Comparison of ENCODE assay signal across 17 cellular contexts in genomic region chr9:135023389-135023788, GRCh38.
DNase-seq lines count a peak whose midpoint lies in the region; ATAC-seq and TF ChIP-seq lines count a peak whose summit lies in the region.
"Had no signal": no experiment of that assay in that cellular context is flagged by ENCODE, and none has a peak within 500 bp of the region (broad histone marks: within the 10 kb centered on the region; RNA-seq: fewer than 3 reads in every experiment).

No MANE protein-coding gene starts in this region.

- no peaks in the 10 kb centered on the region for H3K4me1 ChIP-seq in mesendoderm (ENCODE audit: control insufficient read depth, low read depth, low read length)

- no peak overlapping the region for H3K23ac ChIP-seq in mesendoderm (ENCODE audit: low read length)

- no peak overlapping the region for H3K4ac ChIP-seq in mesendoderm (ENCODE audit: low read depth, low read length)

- H2BK5ac ChIP-seq in mesendoderm (ENCODE audit: low read length): no peak overlapping the region

- no peak overlapping the region for H2AK5ac ChIP-seq in mesendoderm (ENCODE audit: low read length)

- CTCF ChIA-PET in HEK293T (lab: Yijun Ruan, JAX): no interaction called here

- ATAC-seq in GM18867 (IDR thresholded peaks at IDR 0.05; ENCODE audit: unreplicated experiment) (no peak), HG03442 (IDR thresholded peaks at IDR 0.05; ENCODE audit: unreplicated experiment) (no peak)
- no peak for ATAC-seq in stimulated activated naive CD8-positive, alpha-beta T cell treated with anti-CD3 and anti-CD28 coated beads, Interleukin-15, Interleukin-2, amounts not matched to agents 100 U/mL and 50 U/mL, for 24 hours

- no CpG with 5 or more reads among the region's 5 CpGs for WGBS in mesendoderm (ENCODE audit: extremely low coverage, insufficient coverage, low lambda C conversion rate)

- H3K27me3 ChIP-seq in mesendoderm (ENCODE audit: insufficient read depth, low read length, poor library complexity): no peaks in the 10 kb centered on the region

- no peak overlapping the region for H4K5ac ChIP-seq in mesendoderm (ENCODE audit: low read length)

- H2BK120ac ChIP-seq in mesendoderm (ENCODE audit: low read depth, low read length): no peak overlapping the region

- H2BK15ac ChIP-seq in mesendoderm (replicated peaks; ENCODE audit: low read depth): no peak overlapping the region

- no peak overlapping the region for H3K18ac ChIP-seq in mesendoderm (ENCODE audit: low read length)

- no peaks in the 10 kb centered on the region for H3K79me1 ChIP-seq in mesendoderm (ENCODE audit: low read length)

- no peak for TF ChIP-seq CTCF in choroid plexus epithelial cell (conservative IDR thresholded peaks at IDR 0.05; ENCODE audit: low read depth, low read length)

- no peak overlapping the region for H3K4me3 ChIP-seq in choroid plexus epithelial cell (ENCODE audit: low read depth, low read length)
- H3K4me3 ChIP-seq in mesendoderm (ENCODE audit: low read length): no peak overlapping the region
- H3K4me3 ChIP-seq: suprapubic skin had no signal

- H3K79me2 ChIP-seq in mesendoderm (ENCODE audit: control insufficient read depth, insufficient read depth, low read length): no peaks in the 10 kb centered on the region

- H3K27ac ChIP-seq in mesendoderm (ENCODE audit: low read depth, low read length): no peak overlapping the region
- H3K27ac ChIP-seq: suprapubic skin, WERI-Rb-1 had no signal

- DNase-seq in EL (peak; percentile 56), NCI-H446 treated with DMSO at 0.1 percent for 48 hours (lab: John Stamatoyannopoulos, UW) (peak; percentile 16), choroid plexus epithelial cell (ENCODE audit: low read depth) (peak; percentile 4), mesendoderm (peak; percentile 25), HEK293T (ENCODE audit: extremely low spot score) (no peak)
- no peak for DNase-seq in stimulated activated naive CD8-positive, alpha-beta T cell treated with anti-CD3 and anti-CD28 coated beads, Interleukin-15, Interleukin-2, amounts not matched to agents 100 U/mL and 50 U/mL, for 24 hours
- DNase-seq: activated CD8-positive, alpha-beta memory T cell treated with anti-CD3 and anti-CD28 coated beads for 24 hours; activated naive CD4-positive, alpha-beta T cell; AML-193; DMS79 treated with DMSO at 0.1 percent for 48 hours; NCI-H1048; NCI-H2171 treated with DMSO at 0.1 percent for 48 hours; stimulated activated CD4-positive, alpha-beta T cell treated with anti-CD3 and anti-CD28 coated beads, Interleukin-15, amount 100 ng/mL, for 24 hours; WERI-Rb-1 had no signal

- no peak overlapping the region for H3K56ac ChIP-seq in mesendoderm (ENCODE audit: low read length)

- no peak overlapping the region for H4K8ac ChIP-seq in mesendoderm (ENCODE audit: low read depth, low read length)

- no peaks in the 10 kb centered on the region for H3K36me3 ChIP-seq in mesendoderm (ENCODE audit: control insufficient read depth, insufficient read depth, low read length)
- H3K36me3 ChIP-seq: suprapubic skin, WERI-Rb-1 had no signal

- no peak overlapping the region for H3K4me2 ChIP-seq in mesendoderm (ENCODE audit: low read length)

- POLR2A ChIA-PET in HEK293T (lab: Yijun Ruan, JAX): no interaction called here

- H3K9ac ChIP-seq in mesendoderm (ENCODE audit: low read length): no peak overlapping the region

TF ChIP-seq in HEK293T, 16 proteins besides CTCF, POLR2A, EP300 and RAD21:
- no peak for TF ChIP-seq FOXK2 (IDR thresholded peaks at IDR 0.05)
- no peak for TF ChIP-seq ARNT (IDR thresholded peaks at IDR 0.05)
- TF ChIP-seq FOXA1 (IDR thresholded peaks at IDR 0.05): no peak
- TF ChIP-seq HDGF (IDR thresholded peaks at IDR 0.05; ENCODE audit: borderline replicate concordance): no peak
- no peak for TF ChIP-seq NFRKB (IDR thresholded peaks at IDR 0.05)
- no peak for TF ChIP-seq ELF4 (IDR thresholded peaks at IDR 0.05)
TF ChIP-seq in HEK293T: peak in this region for 0.

Comparison
In these comparisons a context has a peak if more than half of its experiments do, and no peak if none do; other contexts are left out.
1. DNase-seq: peak in EL (single experiment), NCI-H446 treated with DMSO at 0.1 percent for 48 hours (single experiment), choroid plexus epithelial cell (single experiment) and mesendoderm (single experiment); none in stimulated activated naive CD8-positive, alpha-beta T cell treated with anti-CD3 and anti-CD28 coated beads, Interleukin-15, Interleukin-2, amounts not matched to agents 100 U/mL and 50 U/mL, for 24 hours (single experiment) and HEK293T (single experiment).